ENCODE assay signal across 19 cellular contexts in the genomic region with DNA sequence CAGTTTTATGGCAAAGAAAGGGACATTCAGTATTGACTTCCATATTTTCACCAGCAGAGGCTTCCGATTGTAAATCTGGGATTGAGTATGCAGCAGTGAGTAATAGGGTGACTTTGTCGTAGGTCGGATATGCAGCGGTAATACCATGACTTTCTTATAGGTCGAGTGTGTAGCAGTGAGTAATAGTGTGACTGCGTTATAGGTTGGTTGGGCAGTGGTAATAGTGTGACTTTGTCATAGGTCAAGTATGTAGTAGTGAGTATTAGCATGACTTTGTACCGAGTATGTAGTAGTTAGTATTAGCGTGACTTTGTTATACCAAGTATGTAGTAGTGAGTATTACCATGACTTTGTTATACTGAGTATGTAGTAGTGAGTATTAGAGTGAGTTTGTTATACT.
"Had no signal": no experiment of that assay in that cellular context is flagged by ENCODE, and none has a peak within 500 bp of the region (broad histone marks: within the 10 kb centered on the region; RNA-seq: fewer than 3 reads in every experiment).

No MANE protein-coding gene starts in this region.

- H3K36me3 ChIP-seq: esophagus muscularis mucosa, gastroesophageal sphincter, heart left ventricle, left lung, lower lobe of right lung had no signal

- H3K4me3 Mint-ChIP-seq: immature natural killer cell, mesothelial cell of epicardium had no signal

- DNase-seq: dermis blood vessel endothelial cell; dorsolateral prefrontal cortex; effector CD4-positive, alpha-beta T cell; effector memory CD4-positive, alpha-beta T cell; foreskin keratinocyte; heart left ventricle; hypothalamus; immature natural killer cell; left cardiac atrium; left lung; left ventricle myocardium superior; lower lobe of right lung; mesenchymal stem cell; mucosa of descending colon had no signal

- H3K4me1 ChIP-seq: esophagus muscularis mucosa, foreskin keratinocyte, gastroesophageal sphincter, heart left ventricle, left lung, lower lobe of right lung had no signal

- H3K27me3 ChIP-seq: esophagus muscularis mucosa, foreskin keratinocyte, gastroesophageal sphincter, heart left ventricle, hepatocyte, left lung had no signal

- H3K4me1 Mint-ChIP-seq: immature natural killer cell, mesothelial cell of epicardium had no signal

- H3K27ac Mint-ChIP-seq: immature natural killer cell, mesothelial cell of epicardium had no signal

- H3K9me3 ChIP-seq: left lung, lower lobe of right lung had no signal

- H3K27ac ChIP-seq: coronary artery, dorsolateral prefrontal cortex, esophagus muscularis mucosa, foreskin keratinocyte, gastroesophageal sphincter, heart left ventricle, hepatocyte, left lung, lower lobe of right lung had no signal

- H3K36me3 Mint-ChIP-seq: immature natural killer cell, mesothelial cell of epicardium had no signal

- ATAC-seq: foreskin keratinocyte, gastroesophageal sphincter, heart left ventricle, left cardiac atrium, left lung, left ventricle myocardium superior, lower lobe of right lung, mucosa of descending colon had no signal

- H3K4me3 ChIP-seq: coronary artery, dorsolateral prefrontal cortex, esophagus muscularis mucosa, gastroesophageal sphincter, heart left ventricle, hepatocyte, left lung, lower lobe of right lung, mucosa of descending colon had no signal
